17 cellular contexts compared by ENCODE assay signal in the genomic region with DNA sequence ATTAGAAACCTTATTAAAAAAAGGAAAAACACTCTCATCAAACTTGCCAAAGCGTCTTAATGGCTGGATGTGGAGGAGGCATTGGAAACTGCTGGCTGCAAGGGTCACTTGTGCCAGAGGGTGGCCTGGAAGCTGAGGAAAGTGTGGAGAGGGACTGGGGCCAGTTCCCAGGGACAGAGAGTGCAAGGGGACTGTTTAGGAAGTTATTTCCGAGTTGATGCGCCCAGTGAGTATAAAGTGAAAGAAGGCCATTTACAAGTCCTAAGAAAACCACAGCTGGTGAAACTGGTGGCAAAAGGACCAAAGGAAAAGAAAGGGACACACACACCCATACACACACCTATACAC. TPM values are rescaled to one million over a fixed set of nuclear protein-coding genes. Genes with fewer than 3 reads are reported as not detected.
DNase-seq lines count a peak whose midpoint lies in the region; ATAC-seq and TF ChIP-seq lines count a peak whose summit lies in the region.
"Had no signal": no experiment of that assay in that cellular context is flagged by ENCODE, and none has a peak within 500 bp of the region (broad histone marks: within the 10 kb centered on the region; RNA-seq: fewer than 3 reads in every experiment).

No MANE protein-coding gene starts in this region.

- H3K4me1 Mint-ChIP-seq in WTC11 (peaks cover 19% of the 10 kb centered on the region), nephron progenitor cell (peaks cover 68% of the 10 kb centered on the region)
- H3K4me1 Mint-ChIP-seq in activated naive CD8-positive, alpha-beta T cell treated with anti-CD3 and anti-CD28 coated beads, Interleukin-2, amount 50 U/mL, for 24 hours = peaks cover 4% of the 10 kb centered on the region
- H3K4me1 Mint-ChIP-seq in activated T-helper 1 cell treated with anti-CD3 and anti-CD28 coated beads, Interleukin-12 subunit alpha, Interleukin-12 subunit beta, Interleukin-2, Interleukin-4 antibody, amounts not matched to agents 30 ng/mL and 10 ng/mL and 1 ng/mL, durations not matched to agents 14 hours and 24 hours and 36 hours (ENCODE audit: low read depth) = peaks cover 24% of the 10 kb centered on the region

- H3K27me3 ChIP-seq in BLaER1 treated with 17β-estradiol and CSF1 and Interleukin-3, amounts not matched to agents 10 nM and 100 nM = no peaks in the 10 kb centered on the region
- no peaks in the 10 kb centered on the region for H3K27me3 ChIP-seq in cardiac muscle cell
- no peaks in the 10 kb centered on the region for H3K27me3 ChIP-seq in esophagus muscularis mucosa

- H3K9ac ChIP-seq in BLaER1 treated with 17β-estradiol and CSF1 and Interleukin-3, amounts not matched to agents 10 nM and 100 nM = peak overlapping the region in 5 of 11 experiments; percentile 6 to 59 (median 44); a peak in 6 of 22 replicates
- H3K9ac ChIP-seq: KMS-11 had no signal

- no peak for TF ChIP-seq EP300 in esophagus muscularis mucosa (IDR thresholded peaks at IDR 0.05)

- H3K36me3 Mint-ChIP-seq in WTC11 (no peaks in the 10 kb centered on the region), nephron progenitor cell (ENCODE audit: low read depth) (no peaks in the 10 kb centered on the region)
- no peaks in the 10 kb centered on the region for H3K36me3 Mint-ChIP-seq in activated naive CD8-positive, alpha-beta T cell treated with anti-CD3 and anti-CD28 coated beads, Interleukin-2, amount 50 U/mL, for 24 hours (ENCODE audit: low read depth)
- H3K36me3 Mint-ChIP-seq in activated T-helper 1 cell treated with anti-CD3 and anti-CD28 coated beads, Interleukin-12 subunit alpha, Interleukin-12 subunit beta, Interleukin-2, Interleukin-4 antibody, amounts not matched to agents 30 ng/mL and 10 ng/mL and 1 ng/mL, durations not matched to agents 14 hours and 24 hours and 36 hours (ENCODE audit: low read depth) = no peaks in the 10 kb centered on the region

- DNase-seq in WTC11 (ENCODE audit: low spot score) = no peak
- no peak for DNase-seq in cardiac muscle cell (ENCODE audit: low read depth in 1 of 2, low spot score in 1 of 2)
- no peak for DNase-seq in nephron progenitor cell
- no peak for DNase-seq in activated naive CD8-positive, alpha-beta T cell treated with anti-CD3 and anti-CD28 coated beads, Interleukin-2, amount 50 U/mL, for 24 hours
- DNase-seq in esophagus muscularis mucosa (ENCODE audit: extremely low spot score) = no peak
- DNase-seq in stimulated activated CD8-positive, alpha-beta memory T cell treated with anti-CD3 and anti-CD28 coated beads, Interleukin-4, amount 100 ng/mL, for 48 hours = no peak
- no peak for DNase-seq in activated T-helper 1 cell treated with anti-CD3 and anti-CD28 coated beads, Interleukin-12 subunit alpha, Interleukin-12 subunit beta, Interleukin-2, Interleukin-4 antibody, amounts not matched to agents 30 ng/mL and 10 ng/mL and 1 ng/mL, durations not matched to agents 14 hours and 24 hours and 36 hours (ENCODE audit: low spot score)
- DNase-seq: C1 segment of cervical spinal cord, EL, HFFc6, NCI-H1048, NCI-H146, NCI-H2081, NCI-H510A, NCI-H774 had no signal

- no peak overlapping the region for H3K27ac Mint-ChIP-seq in WTC11
- peak overlapping the region; percentile 65 for H3K27ac Mint-ChIP-seq in nephron progenitor cell
- no peak overlapping the region for H3K27ac Mint-ChIP-seq in activated naive CD8-positive, alpha-beta T cell treated with anti-CD3 and anti-CD28 coated beads, Interleukin-2, amount 50 U/mL, for 24 hours
- H3K27ac Mint-ChIP-seq in activated T-helper 1 cell treated with anti-CD3 and anti-CD28 coated beads, Interleukin-12 subunit alpha, Interleukin-12 subunit beta, Interleukin-2, Interleukin-4 antibody, amounts not matched to agents 30 ng/mL and 10 ng/mL and 1 ng/mL, durations not matched to agents 14 hours and 24 hours and 36 hours = no peak overlapping the region
- H3K27ac Mint-ChIP-seq: HFFc6 had no signal

- POLR2A ChIA-PET in WTC11 (lab: Charles Lee) = no interaction called here

- ATAC-seq in WTC11 = no peak
- ATAC-seq in activated naive CD8-positive, alpha-beta T cell treated with anti-CD3 and anti-CD28 coated beads, Interleukin-2, amount 50 U/mL, for 24 hours = no peak

- WGBS in esophagus muscularis mucosa = 81% methylated on average over 3 of the region's 3 CpGs

- peaks cover 0 to 73% (median 28%) of the 10 kb centered on the region in 10 experiments; a peak in 16 of 20 replicates for H3K4me1 ChIP-seq in BLaER1 treated with 17β-estradiol and CSF1 and Interleukin-3, amounts not matched to agents 10 nM and 100 nM
- H3K4me1 ChIP-seq in cardiac muscle cell (ENCODE audit: low read depth) = peaks cover 23% of the 10 kb centered on the region
- H3K4me1 ChIP-seq in esophagus muscularis mucosa = peaks cover 5 to 9% (median 6%) of the 10 kb centered on the region in 4 donors

- peak overlapping the region in 7 of 11 experiments; percentile 9 to 85 (median 68); a peak in 13 of 22 replicates for H3K4me2 ChIP-seq in BLaER1 treated with 17β-estradiol and CSF1 and Interleukin-3, amounts not matched to agents 10 nM and 100 nM
- H3K4me2 ChIP-seq: KMS-11 had no signal

- H3K9me3 Mint-ChIP-seq in WTC11 (peaks cover 3% of the 10 kb centered on the region), nephron progenitor cell (peaks cover 7% of the 10 kb centered on the region)
- no peaks in the 10 kb centered on the region for H3K9me3 Mint-ChIP-seq in activated naive CD8-positive, alpha-beta T cell treated with anti-CD3 and anti-CD28 coated beads, Interleukin-2, amount 50 U/mL, for 24 hours
- H3K9me3 Mint-ChIP-seq in activated T-helper 1 cell treated with anti-CD3 and anti-CD28 coated beads, Interleukin-12 subunit alpha, Interleukin-12 subunit beta, Interleukin-2, Interleukin-4 antibody, amounts not matched to agents 30 ng/mL and 10 ng/mL and 1 ng/mL, durations not matched to agents 14 hours and 24 hours and 36 hours = no peaks in the 10 kb centered on the region

- no peak overlapping the region for H3K4me3 ChIP-seq in BLaER1 treated with 17β-estradiol and CSF1 and Interleukin-3, amounts not matched to agents 10 nM and 100 nM
- H3K4me3 ChIP-seq in cardiac muscle cell (no peak overlapping the region), esophagus muscularis mucosa (no peak overlapping the region)

- intact Hi-C loops in esophagus muscularis mucosa (cut with DNase I) = no loop called here
- intact Hi-C loops in activated T-helper 1 cell treated with anti-CD3 and anti-CD28 coated beads, Interleukin-12 subunit alpha, Interleukin-12 subunit beta, Interleukin-2, Interleukin-4 antibody, amounts not matched to agents 30 ng/mL and 10 ng/mL and 1 ng/mL, durations not matched to agents 14 hours and 24 hours and 36 hours (cut with micrococcal nuclease) = no loop called here

- no peaks in the 10 kb centered on the region for H4K20me1 ChIP-seq in BLaER1 treated with 17β-estradiol and CSF1 and Interleukin-3, amounts not matched to agents 10 nM and 100 nM

- no peak for TF ChIP-seq POLR2A in esophagus muscularis mucosa (IDR thresholded peaks at IDR 0.05; ENCODE audit: low read depth)

- CTCF ChIA-PET in WTC11 (lab: Charles Lee) = interaction anchor here (0.6 to 1.5 kb wide), 3 partner anchors 12 to 178 kb away, joined by 4 to 7 read pairs (median 4); a partner anchor contains a TSS

- no peaks in the 10 kb centered on the region for H3K36me3 ChIP-seq in BLaER1 treated with 17β-estradiol and CSF1 and Interleukin-3, amounts not matched to agents 10 nM and 100 nM
- H3K36me3 ChIP-seq in cardiac muscle cell = no peaks in the 10 kb centered on the region
- H3K36me3 ChIP-seq in esophagus muscularis mucosa = no peaks in the 10 kb centered on the region

- H3K27ac ChIP-seq in BLaER1 treated with 17β-estradiol and CSF1 and Interleukin-3, amounts not matched to agents 10 nM and 100 nM = peak overlapping the region in 6 of 11 experiments; percentile 57 to 80 (median 74); a peak in 12 of 22 replicates
- H3K27ac ChIP-seq in cardiac muscle cell (peak overlapping the region; percentile 65), esophagus muscularis mucosa (replicated peaks in 1 of 4) (no peak overlapping the region)
- H3K27ac ChIP-seq: KMS-11 had no signal

- H3K9me3 ChIP-seq in BLaER1 treated with 17β-estradiol and CSF1 and Interleukin-3, amounts not matched to agents 10 nM and 100 nM (replicated peaks in 1 of 11) = peaks cover 0 to 14% (median 11%) of the 10 kb centered on the region in 11 experiments; a peak in 16 of 22 replicates
- H3K9me3 ChIP-seq in cardiac muscle cell (ENCODE audit: low read depth) = no peaks in the 10 kb centered on the region
- peaks cover 0 to 4% (median 0%) of the 10 kb centered on the region in 4 donors for H3K9me3 ChIP-seq in esophagus muscularis mucosa

- H3K4me3 Mint-ChIP-seq in WTC11 (no peak overlapping the region), nephron progenitor cell (no peak overlapping the region)
- H3K4me3 Mint-ChIP-seq in activated naive CD8-positive, alpha-beta T cell treated with anti-CD3 and anti-CD28 coated beads, Interleukin-2, amount 50 U/mL, for 24 hours = no peak overlapping the region
- no peak overlapping the region for H3K4me3 Mint-ChIP-seq in activated T-helper 1 cell treated with anti-CD3 and anti-CD28 coated beads, Interleukin-12 subunit alpha, Interleukin-12 subunit beta, Interleukin-2, Interleukin-4 antibody, amounts not matched to agents 30 ng/mL and 10 ng/mL and 1 ng/mL, durations not matched to agents 14 hours and 24 hours and 36 hours
- H3K4me3 Mint-ChIP-seq: HFFc6 had no signal

- peaks cover 16% of the 10 kb centered on the region for H3K27me3 Mint-ChIP-seq in WTC11 (ENCODE audit: low read depth)
- peaks cover 10% of the 10 kb centered on the region for H3K27me3 Mint-ChIP-seq in nephron progenitor cell (ENCODE audit: low read depth, poor library complexity)
- H3K27me3 Mint-ChIP-seq in activated naive CD8-positive, alpha-beta T cell treated with anti-CD3 and anti-CD28 coated beads, Interleukin-2, amount 50 U/mL, for 24 hours = peaks cover 11% of the 10 kb centered on the region
- peaks cover 53% of the 10 kb centered on the region for H3K27me3 Mint-ChIP-seq in activated T-helper 1 cell treated with anti-CD3 and anti-CD28 coated beads, Interleukin-12 subunit alpha, Interleukin-12 subunit beta, Interleukin-2, Interleukin-4 antibody, amounts not matched to agents 30 ng/mL and 10 ng/mL and 1 ng/mL, durations not matched to agents 14 hours and 24 hours and 36 hours (ENCODE audit: insufficient read depth)

- TF ChIP-seq CTCF in WTC11 (IDR thresholded peaks at IDR 0.05) (no peak), cardiac muscle cell (IDR thresholded peaks at IDR 0.05; ENCODE audit: low read depth, low read length) (no peak), nephron progenitor cell (IDR thresholded peaks at IDR 0.05) (no peak), esophagus muscularis mucosa (IDR thresholded peaks at IDR 0.05) (no peak)

RNA-seq across cellular contexts. Expression of a gene that starts 7.2 kb away (rescaled TPM):
- total RNA-seq in WTC11 (2021) = 15.2 to 16.4 TPM (median 15.5 TPM) in 3 replicates
- total RNA-seq in cardiac muscle cell = 15.7 and 17.6 TPM in 2 replicates
- polyA plus RNA-seq in cardiac muscle cell = 31.0 and 32.1 TPM in 2 replicates
- 10 to 100 TPM; 13.6 to 16.8 (median 15.1) TPM for total RNA-seq in esophagus muscularis mucosa
- 7.0 and 8.9 TPM in 2 replicates for total RNA-seq in activated T-helper 1 cell treated with anti-CD3 and anti-CD28 coated beads, Interleukin-12 subunit alpha, Interleukin-12 subunit beta, Interleukin-2, Interleukin-4 antibody, amounts not matched to agents 30 ng/mL and 10 ng/mL and 1 ng/mL, durations not matched to agents 14 hours and 24 hours and 36 hours

RNA-seq across cellular contexts. Expression of a gene that starts 51.1 kb away (rescaled TPM):
- total RNA-seq in WTC11 (2021) (121 to 131 TPM (median 123 TPM) in 3 replicates), cardiac muscle cell (260 and 584 TPM in 2 replicates), esophagus muscularis mucosa (100 to 1,000 TPM; 100 to 138 (median 122) TPM)
- 247 and 266 TPM in 2 replicates for polyA plus RNA-seq in cardiac muscle cell
- 62.0 and 68.1 TPM in 2 replicates for total RNA-seq in activated T-helper 1 cell treated with anti-CD3 and anti-CD28 coated beads, Interleukin-12 subunit alpha, Interleukin-12 subunit beta, Interleukin-2, Interleukin-4 antibody, amounts not matched to agents 30 ng/mL and 10 ng/mL and 1 ng/mL, durations not matched to agents 14 hours and 24 hours and 36 hours

RNA-seq across cellular contexts. Expression of a gene that starts 52.3 kb away (rescaled TPM):
- 1.1 to 1.8 TPM (median 1.1 TPM) in 3 replicates for total RNA-seq in WTC11 (2021)
- total RNA-seq in cardiac muscle cell = 18.9 and 27.3 TPM in 2 replicates
- polyA plus RNA-seq in cardiac muscle cell = 24.3 and 42.5 TPM in 2 replicates
- 10 to 100 TPM; 18.3 to 28.9 (median 20.2) TPM for total RNA-seq in esophagus muscularis mucosa
- total RNA-seq in activated T-helper 1 cell treated with anti-CD3 and anti-CD28 coated beads, Interleukin-12 subunit alpha, Interleukin-12 subunit beta, Interleukin-2, Interleukin-4 antibody, amounts not matched to agents 30 ng/mL and 10 ng/mL and 1 ng/mL, durations not matched to agents 14 hours and 24 hours and 36 hours = not detected in 2 replicates

Comparison
In these comparisons a context has a peak if more than half of its experiments do, and no peak if none do; other contexts are left out.
1. H3K27ac ChIP-seq: peak in BLaER1 treated with 17β-estradiol and CSF1 and Interleukin-3, amounts not matched to agents 10 nM and 100 nM (6 of 11) and cardiac muscle cell (single experiment); none in esophagus muscularis mucosa (0 of 4).